In the genomic region with DNA sequence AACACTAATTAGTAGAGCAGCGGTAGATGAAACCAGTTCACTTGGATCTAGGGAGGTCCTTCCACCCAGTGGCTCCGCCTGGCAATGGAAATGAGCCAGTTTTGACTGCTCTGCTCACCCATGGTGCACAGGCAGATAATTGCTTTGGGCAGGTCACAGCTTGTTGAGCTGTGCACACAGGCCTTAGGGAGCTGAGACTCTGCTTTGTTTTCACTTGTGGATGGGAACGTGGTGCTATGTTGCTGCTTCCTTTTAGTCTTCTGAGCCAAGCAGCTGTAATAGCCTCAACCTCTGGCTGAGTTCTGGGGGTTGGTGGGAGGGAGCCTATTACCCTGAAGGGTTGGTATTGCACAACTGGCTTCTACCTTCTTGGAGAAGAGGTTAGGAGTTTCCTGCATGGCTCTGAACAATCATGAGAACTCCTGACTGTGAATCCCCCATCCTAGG, we compare ENCODE assay signal across 12 cellular contexts.
DNase-seq lines count a peak whose midpoint lies in the region; ATAC-seq, FAIRE-seq and TF ChIP-seq lines count a peak whose summit lies in the region.
"Had no signal": no experiment of that assay in that cellular context is flagged by ENCODE, and none has a peak within 500 bp of the region (broad histone marks: within the 10 kb centered on the region; RNA-seq: fewer than 3 reads in every experiment).

No MANE protein-coding gene starts in this region.

- H4K20me1 ChIP-seq in H1 (replicated peaks in 1 of 2; ENCODE audit: control insufficient read depth in 1 of 2, insufficient read depth in 2 of 2, low read length in 2 of 2) = peaks cover 0 to 6% of the 10 kb centered on the region in 2 experiments

- H3K27me3 ChIP-seq in H1 (replicated peaks in 1 of 4; ENCODE audit: control insufficient read depth in 3 of 4, extremely low read depth in 1 of 4, insufficient read depth in 3 of 4, low read length in 3 of 4) = no peaks in the 10 kb centered on the region
- H3K27me3 ChIP-seq in CD8-positive, alpha-beta T cell (ENCODE audit: insufficient read depth, low read length) = no peaks in the 10 kb centered on the region

- FAIRE-seq in HTR-8/SVneo (lab: Jason Lieb, UNC) (no peak), H1 (lab: Jason Lieb, UNC) (no peak), H54 (lab: Jason Lieb, UNC) (no peak)

- no peak for TF ChIP-seq EP300 in H1 (IDR thresholded peaks at IDR 0.05; ENCODE audit: borderline replicate concordance in 1 of 2, low read depth in 2 of 2, low read length in 2 of 2)

- DNase-seq in HTR-8/SVneo (ENCODE audit: insufficient read length, low spot score) (peak; percentile 4), NCI-H345 treated with DMSO at 0.1 percent for 48 hours (lab: John Stamatoyannopoulos, UW; ENCODE audit: unreplicated experiment) (peak; percentile 95), H1 (ENCODE audit: low read depth in 1 of 2, low spot score in 2 of 2) (no peak), renal cortical epithelial cell (ENCODE audit: low read depth) (peak; percentile 61), H54 (ENCODE audit: insufficient read length, low spot score) (no peak), head of caudate nucleus (no peak), dedifferentiated amniotic fluid mesenchymal stem cell (ENCODE audit: extremely low spot score) (no peak)
- DNase-seq in CD8-positive, alpha-beta T cell = no peak
- DNase-seq: anterior cingulate cortex, Calu3, H9, MV-4-11 had no signal

- H3K18ac ChIP-seq in H1 (ENCODE audit: extremely low read depth, low read length) = no peak overlapping the region

- peak overlapping the region; percentile 49; the same call in 1 of the 2 replicates for H2BK15ac ChIP-seq in H1 (ENCODE audit: low read length)

- peaks cover 0 to 11% (median 0%) of the 10 kb centered on the region in 4 experiments; a peak in 1 of 7 replicates for H3K4me1 ChIP-seq in H1 (replicated peaks in 1 of 4; ENCODE audit: control insufficient read depth in 3 of 4, insufficient read depth in 4 of 4, low read length in 3 of 4)
- no peaks in the 10 kb centered on the region for H3K4me1 ChIP-seq in CD8-positive, alpha-beta T cell (ENCODE audit: insufficient read depth, low read length)

- no peak for TF ChIP-seq POLR2A in H1 (IDR thresholded peaks at IDR 0.05; ENCODE audit: control extremely low read depth in 1 of 2, low read depth in 2 of 2, low read length in 2 of 2)
- TF ChIP-seq POLR2A in H54 (IDR thresholded peaks at IDR 0.05; ENCODE audit: low read depth, low read length) = no peak

- H3K4me2 ChIP-seq in H1 (ENCODE audit: insufficient read depth in 1 of 2, low read depth in 2 of 2, low read length in 2 of 2) = no peak overlapping the region

- H2BK120ac ChIP-seq in H1 (replicated peaks; ENCODE audit: low read depth, low read length) = no peak overlapping the region

- H3K9ac ChIP-seq in H1 (replicated peaks in 1 of 4; ENCODE audit: extremely low read depth in 1 of 4, low read depth in 3 of 4, low read length in 3 of 4) = no peak overlapping the region

- no peak overlapping the region for H3K56ac ChIP-seq in H1 (replicated peaks; ENCODE audit: insufficient read length, low read depth, low read length)

- TF ChIP-seq CTCF in H1 (IDR thresholded peaks at IDR 0.05; ENCODE audit: control extremely low read depth in 1 of 3, insufficient read depth in 1 of 3, low read depth in 1 of 3, low read length in 3 of 3) = no peak
- TF ChIP-seq CTCF in CD8-positive, alpha-beta T cell (IDR thresholded peaks at IDR 0.05) = no peak

- no peak overlapping the region for H2AFZ ChIP-seq in H1 (ENCODE audit: low read length)

- no peak for ATAC-seq in CD8-positive, alpha-beta T cell

- H3K9me3 ChIP-seq in H1 (ENCODE audit: insufficient read depth in 2 of 2, low read depth in 1 of 2, low read length in 1 of 2) = no peaks in the 10 kb centered on the region; a peak in 1 of 4 replicates
- no peaks in the 10 kb centered on the region for H3K9me3 ChIP-seq in CD8-positive, alpha-beta T cell (ENCODE audit: low read length)

- H2BK12ac ChIP-seq in H1 (ENCODE audit: low read depth, low read length) = no peak overlapping the region

- CTCF ChIA-PET in H1 (lab: Charles Lee; ENCODE audit: partially characterized antibody) = interaction anchor here (0.9 to 2.1 kb wide), 4 partner anchors 154 to 570 kb away, joined by 3 to 5 read pairs (median 4); no protein-coding TSS in a partner anchor
- CTCF ChIA-PET in CD8-positive, alpha-beta T cell (lab: Charles Lee) = no interaction called here

- H3K23me2 ChIP-seq in H1 (ENCODE audit: low read depth, low read length) = peaks cover 10% of the 10 kb centered on the region; the same call in 1 of the 2 replicates

- peak overlapping the region; percentile 12; the same call in 1 of the 2 replicates for H2BK5ac ChIP-seq in H1 (ENCODE audit: low read depth, low read length)

- intact Hi-C loops in head of caudate nucleus (cut with DNase I) = no loop called here
- intact Hi-C loops in CD8-positive, alpha-beta T cell (cut with DNase I, micrococcal nuclease) = no loop called here

- H3K36me3 Mint-ChIP-seq in CD8-positive, alpha-beta T cell = no peaks in the 10 kb centered on the region

- no peak overlapping the region for H3K14ac ChIP-seq in H1 (ENCODE audit: insufficient read length)

- peak overlapping the region; percentile 26; the same call in 1 of the 2 replicates for H2BK20ac ChIP-seq in H1 (ENCODE audit: low read length)

- no peak overlapping the region for H3K27ac ChIP-seq in H1 (ENCODE audit: low read depth, low read length)
- no peak overlapping the region for H3K27ac ChIP-seq in CD8-positive, alpha-beta T cell (ENCODE audit: low read depth, low read length)

- H3K9me3 Mint-ChIP-seq in CD8-positive, alpha-beta T cell = no peaks in the 10 kb centered on the region

- no peaks in the 10 kb centered on the region for H3K36me3 ChIP-seq in H1 (ENCODE audit: control insufficient read depth in 2 of 4, insufficient read depth in 4 of 4, low read length in 3 of 4)
- H3K36me3 ChIP-seq in CD8-positive, alpha-beta T cell (ENCODE audit: insufficient read depth, low read length) = no peaks in the 10 kb centered on the region

- no peak overlapping the region for H3K4me3 ChIP-seq in H1 (ENCODE audit: extremely low read depth in 1 of 4, insufficient read depth in 2 of 4, low read depth in 3 of 4, low read length in 4 of 4)
- H3K4me3 ChIP-seq in CD8-positive, alpha-beta T cell (ENCODE audit: low read depth, low read length) = no peak overlapping the region

- no peak overlapping the region for H2AK5ac ChIP-seq in H1 (ENCODE audit: low read depth, low read length)

- H3K79me2 ChIP-seq in H1 (ENCODE audit: control insufficient read depth in 1 of 2, insufficient read depth in 2 of 2, low read length in 2 of 2) = no peaks in the 10 kb centered on the region

- H3K79me1 ChIP-seq in H1 (ENCODE audit: low read depth, low read length) = no peaks in the 10 kb centered on the region

- no peak overlapping the region for H4K8ac ChIP-seq in H1 (ENCODE audit: extremely low read depth, insufficient read depth, low read length)

- H3K27me3 Mint-ChIP-seq in CD8-positive, alpha-beta T cell (ENCODE audit: low read depth) = no peaks in the 10 kb centered on the region

- no peak overlapping the region for H4K5ac ChIP-seq in H1 (ENCODE audit: insufficient read length, low read depth, low read length)

- POLR2A ChIA-PET in H1 (lab: Charles Lee; ENCODE audit: partially characterized antibody) = interaction anchor here (1.5 kb wide), 1 partner anchor 11 kb away, joined by 3 read pairs; no protein-coding TSS in a partner anchor
- POLR2A ChIA-PET in CD8-positive, alpha-beta T cell (lab: Charles Lee) = no interaction called here

- no peak overlapping the region for H3K23ac ChIP-seq in H1 (ENCODE audit: insufficient read length)

- H4K91ac ChIP-seq in H1 (replicated peaks; ENCODE audit: insufficient read length, low read length) = no peak overlapping the region

- no peaks in the 10 kb centered on the region for H3K4me1 Mint-ChIP-seq in CD8-positive, alpha-beta T cell (ENCODE audit: low read depth)

- H3K4me3 Mint-ChIP-seq in CD8-positive, alpha-beta T cell = no peak overlapping the region
- H3K4me3 Mint-ChIP-seq: H9 had no signal

- TF ChIP-seq RAD21 in H1 (IDR thresholded peaks at IDR 0.05 in 1 of 2, conservative IDR thresholded peaks at IDR 0.05 in 1 of 2; ENCODE audit: low read depth in 2 of 2, low read length in 2 of 2) = no peak

- 95% methylated on average over 3 of the region's 3 CpGs; no CpG with 5 or more reads in 1 of the 2 experiments for WGBS in H1 (ENCODE audit: extremely low coverage in 1 of 2, insufficient coverage in 1 of 2, insufficient read length in 1 of 2, insufficient replicate concordance in 2 of 2, low coverage in 1 of 2, low lambda C conversion rate in 2 of 2, missing lambda C conversion rate in 1 of 2), 2 experiments

- no peak overlapping the region for H3K27ac Mint-ChIP-seq in CD8-positive, alpha-beta T cell
- H3K27ac Mint-ChIP-seq: H9 had no signal

- no peak overlapping the region for H3K4ac ChIP-seq in H1 (replicated peaks; ENCODE audit: insufficient read length, low read depth, low read length)

TF ChIP-seq in H1, 55 proteins besides CTCF, POLR2A, EP300 and RAD21 (continues in another document):
- TF ChIP-seq, protein P1, sequence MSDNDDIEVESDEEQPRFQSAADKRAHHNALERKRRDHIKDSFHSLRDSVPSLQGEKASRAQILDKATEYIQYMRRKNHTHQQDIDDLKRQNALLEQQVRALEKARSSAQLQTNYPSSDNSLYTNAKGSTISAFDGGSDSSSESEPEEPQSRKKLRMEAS (IDR thresholded peaks at IDR 0.05) = no peak
- no peak for TF ChIP-seq SIX5 (IDR thresholded peaks at IDR 0.05; ENCODE audit: low read depth, low read length)
- TF ChIP-seq CHD1 (IDR thresholded peaks at IDR 0.05; ENCODE audit: low read depth, low read length) = no peak
- no peak for TF ChIP-seq HDAC2 (IDR thresholded peaks at IDR 0.05; ENCODE audit: borderline replicate concordance in 1 of 2, low read depth in 2 of 2, low read length in 2 of 2)
- no peak for TF ChIP-seq CREB1 (IDR thresholded peaks at IDR 0.05)
- no peak for TF ChIP-seq SAP30 (IDR thresholded peaks at IDR 0.05; ENCODE audit: insufficient read depth, insufficient replicate concordance, low read length)
- TF ChIP-seq YY1 (IDR thresholded peaks at IDR 0.05; ENCODE audit: low read depth, low read length) = no peak
- no peak for TF ChIP-seq SRF (IDR thresholded peaks at IDR 0.05; ENCODE audit: low read depth, low read length)
- TF ChIP-seq RNF2 (IDR thresholded peaks at IDR 0.05; ENCODE audit: borderline replicate concordance, low read depth, low read length, missing control alignments, poor library complexity, severe bottlenecking) = no peak
- TF ChIP-seq, protein P2, sequence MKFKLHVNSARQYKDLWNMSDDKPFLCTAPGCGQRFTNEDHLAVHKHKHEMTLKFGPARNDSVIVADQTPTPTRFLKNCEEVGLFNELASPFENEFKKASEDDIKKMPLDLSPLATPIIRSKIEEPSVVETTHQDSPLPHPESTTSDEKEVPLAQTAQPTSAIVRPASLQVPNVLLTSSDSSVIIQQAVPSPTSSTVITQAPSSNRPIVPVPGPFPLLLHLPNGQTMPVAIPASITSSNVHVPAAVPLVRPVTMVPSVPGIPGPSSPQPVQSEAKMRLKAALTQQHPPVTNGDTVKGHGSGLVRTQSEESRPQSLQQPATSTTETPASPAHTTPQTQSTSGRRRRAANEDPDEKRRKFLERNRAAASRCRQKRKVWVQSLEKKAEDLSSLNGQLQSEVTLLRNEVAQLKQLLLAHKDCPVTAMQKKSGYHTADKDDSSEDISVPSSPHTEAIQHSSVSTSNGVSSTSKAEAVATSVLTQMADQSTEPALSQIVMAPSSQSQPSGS (IDR thresholded peaks at IDR 0.05; ENCODE audit: low read length) = no peak

Comparison
In these comparisons a context has a peak if more than half of its experiments do, and no peak if none do; other contexts are left out.
1. DNase-seq: peak in HTR-8/SVneo (single experiment), NCI-H345 treated with DMSO at 0.1 percent for 48 hours (single experiment) and renal cortical epithelial cell (single experiment); none in H1 (0 of 2), H54 (single experiment), head of caudate nucleus (0 of 42), CD8-positive, alpha-beta T cell (0 of 7) and dedifferentiated amniotic fluid mesenchymal stem cell (single experiment).